8 cellular contexts compared by ENCODE assay signal in the genomic region with DNA sequence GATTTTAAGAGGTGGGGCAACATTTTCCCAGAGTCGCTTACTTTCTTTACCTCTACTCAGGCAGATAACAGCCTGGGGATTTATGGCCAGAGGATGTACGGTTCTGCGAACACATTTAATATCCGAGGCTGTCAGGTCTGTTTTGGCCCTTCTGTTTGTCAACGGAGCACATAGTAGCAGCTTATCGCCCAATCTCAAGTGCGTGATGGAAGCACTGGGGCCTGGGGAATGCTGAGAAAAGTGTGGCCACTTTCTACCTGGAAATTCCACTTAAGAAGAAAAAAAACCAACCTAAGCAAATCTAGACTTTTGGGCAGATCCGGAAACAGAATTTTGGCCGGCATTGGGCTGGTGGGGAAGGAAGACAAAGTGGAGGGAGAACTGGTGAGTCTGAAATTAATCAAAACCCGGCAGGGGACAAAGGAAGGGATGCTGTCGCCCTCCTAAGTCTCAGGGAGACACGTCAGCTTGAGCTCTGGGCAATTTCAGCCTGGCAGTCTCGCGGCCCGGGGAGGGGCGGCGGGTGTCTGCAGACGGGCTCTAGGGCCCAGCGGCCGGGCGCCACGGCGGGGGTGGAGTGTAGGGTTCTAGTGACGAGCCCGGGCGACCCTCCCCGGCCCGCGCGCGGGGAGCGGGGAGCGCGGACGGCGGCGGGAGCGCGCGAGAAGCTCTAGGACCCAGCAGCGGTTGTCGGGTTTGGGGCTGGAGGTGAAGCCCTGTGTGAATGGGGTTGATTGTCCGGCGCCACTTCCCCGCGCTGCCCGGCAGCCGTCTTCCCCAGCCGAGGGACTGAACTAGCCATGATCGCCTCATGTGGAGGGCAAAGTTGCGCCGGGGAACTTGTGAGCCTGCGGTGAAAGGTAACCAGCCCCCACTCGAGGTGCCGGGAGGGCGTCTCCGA. TPM values are rescaled to one million over a fixed set of nuclear protein-coding genes. Genes with fewer than 3 reads are reported as not detected.
DNase-seq lines count a peak whose midpoint lies in the region; ATAC-seq and TF ChIP-seq lines count a peak whose summit lies in the region.

A gene with protein sequence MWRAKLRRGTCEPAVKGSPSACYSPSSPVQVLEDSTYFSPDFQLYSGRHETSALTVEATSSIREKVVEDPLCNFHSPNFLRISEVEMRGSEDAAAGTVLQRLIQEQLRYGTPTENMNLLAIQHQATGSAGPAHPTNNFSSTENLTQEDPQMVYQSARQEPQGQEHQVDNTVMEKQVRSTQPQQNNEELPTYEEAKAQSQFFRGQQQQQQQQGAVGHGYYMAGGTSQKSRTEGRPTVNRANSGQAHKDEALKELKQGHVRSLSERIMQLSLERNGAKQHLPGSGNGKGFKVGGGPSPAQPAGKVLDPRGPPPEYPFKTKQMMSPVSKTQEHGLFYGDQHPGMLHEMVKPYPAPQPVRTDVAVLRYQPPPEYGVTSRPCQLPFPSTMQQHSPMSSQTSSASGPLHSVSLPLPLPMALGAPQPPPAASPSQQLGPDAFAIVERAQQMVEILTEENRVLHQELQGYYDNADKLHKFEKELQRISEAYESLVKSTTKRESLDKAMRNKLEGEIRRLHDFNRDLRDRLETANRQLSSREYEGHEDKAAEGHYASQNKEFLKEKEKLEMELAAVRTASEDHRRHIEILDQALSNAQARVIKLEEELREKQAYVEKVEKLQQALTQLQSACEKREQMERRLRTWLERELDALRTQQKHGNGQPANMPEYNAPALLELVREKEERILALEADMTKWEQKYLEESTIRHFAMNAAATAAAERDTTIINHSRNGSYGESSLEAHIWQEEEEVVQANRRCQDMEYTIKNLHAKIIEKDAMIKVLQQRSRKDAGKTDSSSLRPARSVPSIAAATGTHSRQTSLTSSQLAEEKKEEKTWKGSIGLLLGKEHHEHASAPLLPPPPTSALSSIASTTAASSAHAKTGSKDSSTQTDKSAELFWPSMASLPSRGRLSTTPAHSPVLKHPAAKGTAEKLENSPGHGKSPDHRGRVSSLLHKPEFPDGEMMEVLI (plus strand): TSS at position 656 of the 901 bp plus-strand sequence. CDS start 156 bp downstream, at position 812.

- peak within 1 kb of the TSS; percentile 84 for H3K4me3 Mint-ChIP-seq in activated CD4-positive, alpha-beta T cell treated with anti-CD3 and anti-CD28 coated beads, Interleukin-2, amount 10 ng/mL, durations not matched to agents 24 days and 14 days

- peak within 1 kb of the TSS; percentile 99 for H3K27ac ChIP-seq in mesodermal cell (ENCODE audit: low read depth, low read length, severe bottlenecking)

- peaks cover 17% of the 10 kb centered on the region for H3K36me3 ChIP-seq in mesodermal cell (ENCODE audit: control insufficient read depth, insufficient read depth, low read length)

- H3K4me1 ChIP-seq in mesodermal cell (ENCODE audit: control insufficient read depth, insufficient read depth, low read length, poor library complexity, severe bottlenecking): peaks cover 23% of the 10 kb centered on the region

- ATAC-seq in HG02798 (IDR thresholded peaks at IDR 0.05; ENCODE audit: poor library complexity, unreplicated experiment): peak; percentile 60

- H3K4me1 Mint-ChIP-seq in activated CD4-positive, alpha-beta T cell treated with anti-CD3 and anti-CD28 coated beads, Interleukin-2, amount 10 ng/mL, durations not matched to agents 24 days and 14 days: peaks cover 9% of the 10 kb centered on the region

- intact Hi-C loops in activated CD4-positive, alpha-beta T cell treated with anti-CD3 and anti-CD28 coated beads, Interleukin-2, amount 10 ng/mL, durations not matched to agents 24 days and 14 days (cut with micrococcal nuclease): loop anchor here (2.0 to 10.0 kb wide), 3 partner anchors 27 to 223 kb away; a partner anchor contains a TSS

- H3K9me3 Mint-ChIP-seq in activated CD4-positive, alpha-beta T cell treated with anti-CD3 and anti-CD28 coated beads, Interleukin-2, amount 10 ng/mL, durations not matched to agents 24 days and 14 days: no peaks in the 10 kb centered on the region

- H3K36me3 Mint-ChIP-seq in activated CD4-positive, alpha-beta T cell treated with anti-CD3 and anti-CD28 coated beads, Interleukin-2, amount 10 ng/mL, durations not matched to agents 24 days and 14 days (ENCODE audit: low read depth): no peaks in the 10 kb centered on the region

- WGBS in mesodermal cell (ENCODE audit: insufficient coverage in 2 of 2), 2 experiments: 5 to 8% methylated on average over 39 to 56 of the region's 57 CpGs

- DNase-seq in activated CD4-positive, alpha-beta T cell treated with anti-CD3 and anti-CD28 coated beads, Interleukin-2, amount 10 ng/mL, durations not matched to agents 24 days and 14 days: peak; percentile 83
- DNase-seq in activated CD4-positive, alpha-beta T cell treated with anti-CD3 and anti-CD28 coated beads, Interleukin-2, amount 50 U/mL, for 1 hour: no peak
- DNase-seq in NCI-H2081 treated with DMSO at 0.1 percent for 48 hours (lab: John Stamatoyannopoulos, UW): peak; percentile 47
- DNase-seq in activated CD4-positive, alpha-beta T cell treated with anti-CD3 and anti-CD28 coated beads, Interleukin-2, amount 50 U/mL, for 48 hours: peak; percentile 11 to 22
- peak; percentile 82 to 88 for DNase-seq in erythroblast (lab: John Stamatoyannopoulos, UW)
- peak; percentile 76 for DNase-seq in stromal cell of bone marrow (ENCODE audit: low read depth)

- peak within 1 kb of the TSS; percentile 96 for H3K4me3 ChIP-seq in mesodermal cell (ENCODE audit: extremely low read depth, insufficient read depth, low read length, poor library complexity, severe bottlenecking)

- peaks cover 47% of the 10 kb centered on the region for H3K27me3 Mint-ChIP-seq in activated CD4-positive, alpha-beta T cell treated with anti-CD3 and anti-CD28 coated beads, Interleukin-2, amount 10 ng/mL, durations not matched to agents 24 days and 14 days

- TF ChIP-seq POLR2A in erythroblast (IDR thresholded peaks at IDR 0.05; ENCODE audit: low read length): peak; percentile 51

- H3K9me3 ChIP-seq in mesodermal cell (ENCODE audit: control insufficient read depth, low read length): peaks cover 9% of the 10 kb centered on the region

- H3K27ac Mint-ChIP-seq in activated CD4-positive, alpha-beta T cell treated with anti-CD3 and anti-CD28 coated beads, Interleukin-2, amount 10 ng/mL, durations not matched to agents 24 days and 14 days: peak within 1 kb of the TSS; percentile 59

RNA-seq across cellular contexts. Expression of the gene that starts here (rescaled TPM):
- 5.4 and 5.9 TPM in 2 replicates for total RNA-seq in activated CD4-positive, alpha-beta T cell treated with anti-CD3 and anti-CD28 coated beads, Interleukin-2, amount 10 ng/mL, durations not matched to agents 24 days and 14 days
- 69.7 TPM for polyA plus RNA-seq in mesodermal cell (2013, experiment 1 of 2)
- polyA plus RNA-seq in mesodermal cell (2013, experiment 2 of 2): 60.8 TPM
